In the genomic region with DNA sequence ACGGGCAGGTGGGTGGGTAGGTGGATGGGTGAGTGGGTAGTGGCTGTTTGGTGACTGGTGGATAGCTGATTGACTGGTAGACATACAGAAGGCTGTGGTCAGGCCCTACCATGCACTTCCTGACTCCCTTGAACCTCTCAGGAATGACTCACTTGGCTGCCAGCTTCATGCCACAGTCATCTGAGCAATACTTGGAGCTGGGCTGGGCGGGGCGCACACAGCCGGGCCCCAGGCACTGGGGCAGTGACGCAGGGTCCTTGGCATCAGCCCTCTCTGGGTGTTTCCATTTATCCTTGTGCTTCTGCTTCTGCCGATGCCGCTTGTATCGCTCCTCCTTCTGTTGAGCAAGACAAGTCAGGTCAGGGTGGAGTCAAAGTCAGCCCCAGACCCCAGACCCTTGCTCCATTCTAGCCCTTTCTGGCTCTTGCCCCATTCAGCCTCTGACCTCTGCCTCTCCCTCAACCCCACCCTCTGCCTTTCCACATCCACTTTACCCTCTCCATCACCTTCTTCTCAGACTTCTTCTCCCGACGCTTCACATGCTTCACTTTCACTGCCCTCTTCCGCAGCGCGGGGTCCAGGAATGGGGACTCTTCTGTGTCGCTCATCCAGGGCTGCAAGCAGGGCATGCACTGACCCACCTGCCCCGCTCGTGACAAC, we compare ENCODE assay signal across 15 cellular contexts. TPM values are rescaled to one million over a fixed set of nuclear protein-coding genes. Genes with fewer than 3 reads are reported as not detected.
DNase-seq lines count a peak whose midpoint lies in the region; ATAC-seq, FAIRE-seq and TF ChIP-seq lines count a peak whose summit lies in the region.
"Had no signal": no experiment of that assay in that cellular context is flagged by ENCODE, and none has a peak within 500 bp of the region (broad histone marks: within the 10 kb centered on the region; RNA-seq: fewer than 3 reads in every experiment).

No MANE protein-coding gene starts in this region.

- DNase-seq in CD4-positive, alpha-beta T cell = no peak
- DNase-seq in HFFc6 (no peak), memory B cell (ENCODE audit: low spot score in 2 of 2) (no peak), NCI-H69 (lab: John Stamatoyannopoulos, UW) (no peak), Kasumi-1 (lab: John Stamatoyannopoulos, UW) (no peak), SHP77 treated with DMSO at 0.1 percent for 48 hours (lab: John Stamatoyannopoulos, UW) (no peak), D721Med (ENCODE audit: insufficient read length, low spot score) (no peak)
- DNase-seq: NCI-H1694 treated with DMSO at 0.1 percent for 48 hours; stimulated activated naive CD4-positive, alpha-beta T cell treated with Interleukin-2 at 50 U/mL for 16 hours had no signal

- H3K9me3 Mint-ChIP-seq in CD4-positive, alpha-beta T cell = no peaks in the 10 kb centered on the region
- H3K9me3 Mint-ChIP-seq in HFFc6 (no peaks in the 10 kb centered on the region), memory B cell (peaks cover 2% of the 10 kb centered on the region)
- H3K9me3 Mint-ChIP-seq in activated T-helper 17 cell treated with anti-CD3 and anti-CD28 coated beads, Interleukin-2, amount 50 U/mL, for 72 hours = no peaks in the 10 kb centered on the region

- H3K36me3 Mint-ChIP-seq in CD4-positive, alpha-beta T cell (ENCODE audit: low read depth) = peaks cover 76% of the 10 kb centered on the region
- H3K36me3 Mint-ChIP-seq in HFFc6 (ENCODE audit: low read depth) = peaks cover 53% of the 10 kb centered on the region
- peaks cover 84% of the 10 kb centered on the region for H3K36me3 Mint-ChIP-seq in activated T-helper 17 cell treated with anti-CD3 and anti-CD28 coated beads, Interleukin-2, amount 50 U/mL, for 72 hours (ENCODE audit: low read depth)
- H3K36me3 Mint-ChIP-seq in memory B cell = peaks cover 41% of the 10 kb centered on the region

- no peaks in the 10 kb centered on the region for H3K27me3 Mint-ChIP-seq in CD4-positive, alpha-beta T cell
- H3K27me3 Mint-ChIP-seq in HFFc6 (ENCODE audit: insufficient read depth) = peaks cover 8% of the 10 kb centered on the region
- no peaks in the 10 kb centered on the region for H3K27me3 Mint-ChIP-seq in activated T-helper 17 cell treated with anti-CD3 and anti-CD28 coated beads, Interleukin-2, amount 50 U/mL, for 72 hours
- no peaks in the 10 kb centered on the region for H3K27me3 Mint-ChIP-seq in memory B cell

- TF ChIP-seq CTCF in CD4-positive, alpha-beta T cell (IDR thresholded peaks at IDR 0.05) = no peak
- TF ChIP-seq CTCF in HFFc6 (IDR thresholded peaks at IDR 0.05) (no peak), D721Med (IDR thresholded peaks at IDR 0.05; ENCODE audit: insufficient read depth, missing control alignments) (no peak)

- POLR2A ChIA-PET in CD4-positive, alpha-beta T cell (lab: Charles Lee) = interaction anchor here (1.5 kb wide), 1 partner anchor 24 kb away, joined by 3 read pairs; no protein-coding TSS in a partner anchor

- H3K27ac ChIP-seq in CD4-positive, alpha-beta T cell (ENCODE audit: low read depth, low read length) = no peak overlapping the region
- H3K27ac ChIP-seq: pancreas had no signal

- peak overlapping the region; percentile 100 for H3K4me3 Mint-ChIP-seq in CD4-positive, alpha-beta T cell
- no peak overlapping the region for H3K4me3 Mint-ChIP-seq in HFFc6
- peak overlapping the region; percentile 86 for H3K4me3 Mint-ChIP-seq in activated T-helper 17 cell treated with anti-CD3 and anti-CD28 coated beads, Interleukin-2, amount 50 U/mL, for 72 hours
- H3K4me3 Mint-ChIP-seq in memory B cell = peak overlapping the region; percentile 53

- H3K4me1 Mint-ChIP-seq in CD4-positive, alpha-beta T cell (ENCODE audit: low read depth) = peaks cover 48% of the 10 kb centered on the region
- H3K4me1 Mint-ChIP-seq in HFFc6 (ENCODE audit: low read depth) = peaks cover 39% of the 10 kb centered on the region
- peaks cover 45% of the 10 kb centered on the region for H3K4me1 Mint-ChIP-seq in activated T-helper 17 cell treated with anti-CD3 and anti-CD28 coated beads, Interleukin-2, amount 50 U/mL, for 72 hours
- peaks cover 37% of the 10 kb centered on the region for H3K4me1 Mint-ChIP-seq in memory B cell

- peak overlapping the region; percentile 98 for H3K27ac Mint-ChIP-seq in CD4-positive, alpha-beta T cell
- H3K27ac Mint-ChIP-seq in HFFc6 (peak overlapping the region; percentile 38; the same call in 1 of the 2 replicates), memory B cell (no peak overlapping the region)
- peak overlapping the region; percentile 49 for H3K27ac Mint-ChIP-seq in activated T-helper 17 cell treated with anti-CD3 and anti-CD28 coated beads, Interleukin-2, amount 50 U/mL, for 72 hours

- no peak for ATAC-seq in CD4-positive, alpha-beta T cell (ENCODE audit: poor library complexity)
- ATAC-seq in activated T-helper 17 cell treated with anti-CD3 and anti-CD28 coated beads, Interleukin-2, amount 50 U/mL, for 72 hours (replicated peaks) = no peak
- no peak for ATAC-seq in memory B cell (ENCODE audit: low read depth)
- ATAC-seq: left lobe of liver, pancreas had no signal

- CTCF ChIA-PET in CD4-positive, alpha-beta T cell (lab: Charles Lee) = no interaction called here

- no peaks in the 10 kb centered on the region for H3K9me3 ChIP-seq in CD4-positive, alpha-beta T cell (ENCODE audit: control insufficient read depth, low read length)
- H3K9me3 ChIP-seq: pancreas had no signal

- intact Hi-C loops in CD4-positive, alpha-beta T cell (cut with DNase I, micrococcal nuclease) = loop anchor here (5.0 to 10.0 kb wide), 4 partner anchors 93 to 910 kb away; a partner anchor contains a TSS

- H3K27me3 ChIP-seq in CD4-positive, alpha-beta T cell (ENCODE audit: control insufficient read depth, insufficient read depth, low read length) = no peaks in the 10 kb centered on the region
- H3K27me3 ChIP-seq: pancreas had no signal

- FAIRE-seq in D721Med (lab: Jason Lieb, UNC) = no peak
- FAIRE-seq: colon, frontal cortex, GM18507, pancreas had no signal

RNA-seq across cellular contexts. Expression of a gene that starts 3.0 kb away (rescaled TPM):
- total RNA-seq in CD4-positive, alpha-beta T cell = 100 to 1,000 TPM; 103 to 107 TPM
- total RNA-seq in HFFc6 (2021; fragmentation: NEBNext Ultra II Directional; extraction: Animal tissue kit (Norgen Biotek cat#: 25700)) = 10 to 100 TPM; 48.3 to 56.0 (median 53.1) TPM
- total RNA-seq in activated T-helper 17 cell treated with anti-CD3 and anti-CD28 coated beads, Interleukin-2, amount 50 U/mL, for 72 hours = 10 to 100 TPM; 89.9 to 98.7 TPM

RNA-seq across cellular contexts. Expression of a gene that starts 3.1 kb away (rescaled TPM):
- 100 to 1,000 TPM; 120 to 128 TPM for total RNA-seq in CD4-positive, alpha-beta T cell
- total RNA-seq in HFFc6 (2021; fragmentation: NEBNext Ultra II Directional; extraction: Animal tissue kit (Norgen Biotek cat#: 25700)) = 10 to 100 TPM; 37.4 to 53.1 (median 44.4) TPM
- total RNA-seq in activated T-helper 17 cell treated with anti-CD3 and anti-CD28 coated beads, Interleukin-2, amount 50 U/mL, for 72 hours = 100 to 1,000 TPM; 125 to 129 TPM

RNA-seq across cellular contexts. Expression of a gene that starts 18.1 kb away (rescaled TPM):
- under 1 TPM; 0.33 to 0.47 TPM for total RNA-seq in CD4-positive, alpha-beta T cell
- under 1 TPM in 3 of 6 experiments, not detected in 3; 0.10 to 0.17 (median 0.14) TPM for total RNA-seq in HFFc6 (2021; fragmentation: NEBNext Ultra II Directional; extraction: Animal tissue kit (Norgen Biotek cat#: 25700))
- total RNA-seq in activated T-helper 17 cell treated with anti-CD3 and anti-CD28 coated beads, Interleukin-2, amount 50 U/mL, for 72 hours = 1 to 10 TPM in 1 of 2 donors, under 1 TPM in 1; 0.61 to 3.0 TPM
